ENCODE assay signal across 4 cellular contexts in the genomic region with DNA sequence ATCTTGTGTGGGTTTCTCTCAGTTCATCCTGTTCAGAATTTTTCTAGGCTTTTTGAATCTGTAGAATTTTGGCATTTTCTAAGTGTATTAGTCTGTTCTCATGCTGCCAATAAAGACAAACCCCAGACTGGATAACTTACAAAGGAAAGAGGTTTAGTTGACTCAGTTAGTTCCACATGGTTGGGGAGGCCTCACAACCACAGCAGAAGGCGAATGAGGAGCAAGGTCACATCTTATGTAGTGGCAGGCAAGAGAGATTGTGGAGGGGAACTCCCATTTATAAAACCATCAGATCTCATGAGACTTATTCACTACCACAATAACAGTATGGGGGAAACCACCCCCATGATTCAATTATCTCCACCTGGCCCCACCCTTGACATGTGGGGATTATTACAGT.
"Had no signal": no experiment of that assay in that cellular context is flagged by ENCODE, and none has a peak within 500 bp of the region (broad histone marks: within the 10 kb centered on the region; RNA-seq: fewer than 3 reads in every experiment).

No MANE protein-coding gene starts in this region.

- H3K4me1 Mint-ChIP-seq: GM23338, H9 had no signal

- ATAC-seq: GM23338 had no signal

- H3K27ac Mint-ChIP-seq: GM23338, H9 had no signal

- H3K4me3 Mint-ChIP-seq: GM23338, H9 had no signal

- DNase-seq: H9, HCEC 1CT, IMR-90 had no signal
